ENCODE assay signal across 31 cellular contexts in genomic region chr3:185366913-185367312, GRCh38.
"Had no signal": no experiment of that assay in that cellular context is flagged by ENCODE, and none has a peak within 500 bp of the region (broad histone marks: within the 10 kb centered on the region; RNA-seq: fewer than 3 reads in every experiment).

No MANE protein-coding gene starts in this region.

- DNase-seq: activated CD4-positive, alpha-beta T cell treated with anti-CD3 and anti-CD28 coated beads for 36 hours; activated CD4-positive, alpha-beta T cell treated with anti-CD3 and anti-CD28 coated beads, Interleukin-2, amount 10 ng/mL, durations not matched to agents 7 days and 5 days; activated CD4-positive, alpha-beta T cell treated with anti-CD3 and anti-CD28 coated beads, Interleukin-2, amount 50 U/mL, for 48 hours; activated CD8-positive, alpha-beta T cell treated with anti-CD3 and anti-CD28 coated beads, Interleukin-2, amount 10 ng/mL, durations not matched to agents 7 days and 5 days; activated gamma-delta T cell; activated naive CD4-positive, alpha-beta T cell treated with Interleukin-2 at 50 U/mL for 16 hours; activated naive CD8-positive, alpha-beta T cell treated with anti-CD3 and anti-CD28 coated beads, Interleukin-2, amount 10 ng/mL, durations not matched to agents 7 days and 5 days; activated T-cell treated with anti-CD3 and anti-CD28 coated beads, Interleukin-2, amount 50 U/mL, for 24 hours; amygdala; body of pancreas; caudate nucleus; cerebellar nuclear complex; NCI-H1105; NCI-H1417 treated with DMSO at 0.1 percent for 48 hours; NCI-H187 treated with DMSO at 0.1 percent for 48 hours; NCI-H2081; NCI-H2171 treated with DMSO at 0.1 percent for 48 hours; NCI-H2227 treated with DMSO at 0.1 percent for 48 hours; NCI-H446; NCI-H510A treated with DMSO at 0.1 percent for 48 hours; NCI-H526 treated with DMSO at 0.1 percent for 48 hours; NCI-H82; Peyer's patch; RPMI8226; SHP77 treated with DMSO at 0.1 percent for 48 hours; SK-N-SH had no signal

- H3K36me3 Mint-ChIP-seq: activated naive CD8-positive, alpha-beta T cell treated with anti-CD3 and anti-CD28 coated beads, Interleukin-2, amount 10 ng/mL, durations not matched to agents 7 days and 5 days had no signal

- H3K4me1 ChIP-seq: SJSA1 had no signal

- H3K36me3 ChIP-seq: Peyer's patch, SJSA1 had no signal

- H3K4me3 ChIP-seq: body of pancreas, Peyer's patch, SJSA1 had no signal

- ATAC-seq: activated CD4-positive, alpha-beta T cell treated with anti-CD3 and anti-CD28 coated beads for 36 hours; activated CD8-positive, alpha-beta T cell treated with anti-CD3 and anti-CD28 coated beads, Interleukin-2, amount 10 ng/mL, durations not matched to agents 7 days and 5 days; body of pancreas had no signal

- H3K27ac ChIP-seq: body of pancreas, Peyer's patch, SJSA1 had no signal

- H3K27me3 ChIP-seq: body of pancreas, Peyer's patch had no signal

- H3K9me3 ChIP-seq: body of pancreas, Peyer's patch, SJSA1, SK-N-SH had no signal

- H3K9me3 Mint-ChIP-seq: activated CD4-positive, alpha-beta T cell treated with anti-CD3 and anti-CD28 coated beads, Interleukin-2, amount 10 ng/mL, durations not matched to agents 7 days and 5 days; activated naive CD4-positive, alpha-beta T cell treated with anti-CD3 and anti-CD28 coated beads, Interleukin-2, amount 50 U/mL, for 24 hours; activated naive CD8-positive, alpha-beta T cell treated with anti-CD3 and anti-CD28 coated beads, Interleukin-2, amount 10 ng/mL, durations not matched to agents 7 days and 5 days; activated T-cell treated with anti-CD3 and anti-CD28 coated beads, Interleukin-2, amount 50 U/mL, for 24 hours; activated T-helper 2 cell treated with anti-CD3 and anti-CD28 coated beads, Interferon-gamma antibody, Interleukin-2, Interleukin-4, amounts not matched to agents 10 μg/mL and 5 μg/mL and 100 μg/mL, durations not matched to agents 14 hours and 24 hours and 36 hours; T-helper 1 cell treated with Interleukin-12 subunit alpha and Interleukin-12 subunit beta and Interleukin-4 antibody, amounts not matched to agents 30 μg/mL and 1 μg/mL, for 36 hours; T-helper 2 cell treated with Interferon-gamma antibody and Interleukin-4, amounts not matched to agents 5 μg/mL and 100 μg/mL, for 36 hours had no signal

- H3K27ac Mint-ChIP-seq: activated CD4-positive, alpha-beta T cell treated with anti-CD3 and anti-CD28 coated beads for 36 hours; activated CD4-positive, alpha-beta T cell treated with anti-CD3 and anti-CD28 coated beads, Interleukin-2, amount 10 ng/mL, durations not matched to agents 7 days and 5 days; activated CD8-positive, alpha-beta T cell treated with anti-CD3 and anti-CD28 coated beads, Interleukin-2, amount 10 ng/mL, durations not matched to agents 7 days and 5 days; activated naive CD4-positive, alpha-beta T cell treated with anti-CD3 and anti-CD28 coated beads, Interleukin-2, amount 50 U/mL, for 24 hours; activated naive CD8-positive, alpha-beta T cell treated with anti-CD3 and anti-CD28 coated beads, Interleukin-2, amount 10 ng/mL, durations not matched to agents 7 days and 5 days; activated T-cell treated with anti-CD3 and anti-CD28 coated beads, Interleukin-2, amount 50 U/mL, for 24 hours; activated T-helper 2 cell treated with anti-CD3 and anti-CD28 coated beads, Interferon-gamma antibody, Interleukin-2, Interleukin-4, amounts not matched to agents 10 μg/mL and 5 μg/mL and 100 μg/mL, durations not matched to agents 14 hours and 24 hours and 36 hours; T-helper 1 cell treated with Interleukin-12 subunit alpha and Interleukin-12 subunit beta and Interleukin-4 antibody, amounts not matched to agents 30 μg/mL and 1 μg/mL, for 36 hours; T-helper 2 cell treated with Interferon-gamma antibody and Interleukin-4, amounts not matched to agents 5 μg/mL and 100 μg/mL, for 36 hours had no signal

- H3K4me3 Mint-ChIP-seq: activated CD4-positive, alpha-beta T cell treated with anti-CD3 and anti-CD28 coated beads for 36 hours; activated CD4-positive, alpha-beta T cell treated with anti-CD3 and anti-CD28 coated beads, Interleukin-2, amount 10 ng/mL, durations not matched to agents 7 days and 5 days; activated CD8-positive, alpha-beta T cell treated with anti-CD3 and anti-CD28 coated beads, Interleukin-2, amount 10 ng/mL, durations not matched to agents 7 days and 5 days; activated naive CD4-positive, alpha-beta T cell treated with anti-CD3 and anti-CD28 coated beads, Interleukin-2, amount 50 U/mL, for 24 hours; activated naive CD8-positive, alpha-beta T cell treated with anti-CD3 and anti-CD28 coated beads, Interleukin-2, amount 10 ng/mL, durations not matched to agents 7 days and 5 days; activated T-cell treated with anti-CD3 and anti-CD28 coated beads, Interleukin-2, amount 50 U/mL, for 24 hours; T-helper 1 cell treated with Interleukin-12 subunit alpha and Interleukin-12 subunit beta and Interleukin-4 antibody, amounts not matched to agents 30 μg/mL and 1 μg/mL, for 36 hours; T-helper 2 cell treated with Interferon-gamma antibody and Interleukin-4, amounts not matched to agents 5 μg/mL and 100 μg/mL, for 36 hours had no signal
